In genomic region chr3:116946376-116946775, GRCh38 we compare ENCODE assay signal across 19 cellular contexts.
DNase-seq lines count a peak whose midpoint lies in the region.
"Had no signal": no experiment of that assay in that cellular context is flagged by ENCODE, and none has a peak within 500 bp of the region (broad histone marks: within the 10 kb centered on the region; RNA-seq: fewer than 3 reads in every experiment).

No MANE protein-coding gene starts in this region.

- H3K27ac Mint-ChIP-seq in activated T-cell treated with anti-CD3 and anti-CD28 coated beads, Interleukin-2, amount 50 U/mL, for 24 hours: no peak overlapping the region
- H3K27ac Mint-ChIP-seq: CD14-positive monocyte; CD4-positive, alpha-beta memory T cell; CD4-positive, CD25-positive, alpha-beta regulatory T cell; CD8-positive, alpha-beta memory T cell had no signal

- no peaks in the 10 kb centered on the region for H3K36me3 Mint-ChIP-seq in activated T-cell treated with anti-CD3 and anti-CD28 coated beads, Interleukin-2, amount 50 U/mL, for 24 hours (ENCODE audit: low read depth)
- H3K36me3 Mint-ChIP-seq: CD14-positive monocyte; CD4-positive, alpha-beta memory T cell; CD4-positive, CD25-positive, alpha-beta regulatory T cell; CD8-positive, alpha-beta memory T cell had no signal

- H3K4me3 Mint-ChIP-seq in activated T-cell treated with anti-CD3 and anti-CD28 coated beads, Interleukin-2, amount 50 U/mL, for 24 hours: no peak overlapping the region
- H3K4me3 Mint-ChIP-seq: CD14-positive monocyte; CD4-positive, alpha-beta memory T cell; CD4-positive, CD25-positive, alpha-beta regulatory T cell; CD8-positive, alpha-beta memory T cell had no signal

- no peaks in the 10 kb centered on the region for H3K27me3 Mint-ChIP-seq in activated T-cell treated with anti-CD3 and anti-CD28 coated beads, Interleukin-2, amount 50 U/mL, for 24 hours
- H3K27me3 Mint-ChIP-seq: CD4-positive, alpha-beta memory T cell; CD4-positive, CD25-positive, alpha-beta regulatory T cell; CD8-positive, alpha-beta memory T cell had no signal

- 0 out of 2 replicates have a peak overlapping the region, but pooled peaks have one; percentile 19 for H3K27ac ChIP-seq in SK-N-MC
- no peak overlapping the region for H3K27ac ChIP-seq in mesenchymal stem cell (ENCODE audit: low read length, poor library complexity, severe bottlenecking)
- H3K27ac ChIP-seq: BLaER1 had no signal

- H3K4me1 Mint-ChIP-seq in activated T-cell treated with anti-CD3 and anti-CD28 coated beads, Interleukin-2, amount 50 U/mL, for 24 hours (ENCODE audit: low read depth): no peaks in the 10 kb centered on the region
- H3K4me1 Mint-ChIP-seq: CD14-positive monocyte; CD4-positive, alpha-beta memory T cell; CD4-positive, CD25-positive, alpha-beta regulatory T cell; CD8-positive, alpha-beta memory T cell had no signal

- no peak overlapping the region for H2BK12ac ChIP-seq in mesenchymal stem cell (ENCODE audit: low read length in 2 of 2)

- H3K36me3 ChIP-seq in SK-N-MC (ENCODE audit: insufficient read depth, low read length) (no peaks in the 10 kb centered on the region), adipocyte (ENCODE audit: control insufficient read depth, insufficient read depth, low read length, severe bottlenecking) (no peaks in the 10 kb centered on the region), mesenchymal stem cell (ENCODE audit: control insufficient read depth in 1 of 2, insufficient read depth in 2 of 2, low read depth in 1 of 2, low read length in 2 of 2) (no peaks in the 10 kb centered on the region)
- H3K36me3 ChIP-seq: BE2C, BLaER1 had no signal

- H3K9me3 ChIP-seq in SK-N-MC (ENCODE audit: low read depth, low read length): no peaks in the 10 kb centered on the region
- H3K9me3 ChIP-seq in adipocyte (ENCODE audit: control insufficient read depth, low read length): peaks cover 5% of the 10 kb centered on the region
- H3K9me3 ChIP-seq in mesenchymal stem cell (ENCODE audit: control insufficient read depth, low read length): peaks cover 5% of the 10 kb centered on the region
- H3K9me3 ChIP-seq: BE2C, BLaER1 had no signal

- no peaks in the 10 kb centered on the region for H3K79me1 ChIP-seq in mesenchymal stem cell (replicated peaks; ENCODE audit: low read length, poor library complexity, severe bottlenecking)

- H2BK15ac ChIP-seq in mesenchymal stem cell (ENCODE audit: low read depth, poor library complexity, severe bottlenecking): no peak overlapping the region

- no peak overlapping the region for H3K14ac ChIP-seq in mesenchymal stem cell (ENCODE audit: low read length in 2 of 2)

- H3K23ac ChIP-seq in mesenchymal stem cell (ENCODE audit: low read length in 2 of 2): no peak overlapping the region

- H3K18ac ChIP-seq in mesenchymal stem cell (ENCODE audit: low read depth in 1 of 2, low read length in 2 of 2): no peak overlapping the region

- H2BK120ac ChIP-seq in mesenchymal stem cell (ENCODE audit: low read depth, low read length): no peak overlapping the region

- no peak overlapping the region for H3K4ac ChIP-seq in mesenchymal stem cell (ENCODE audit: low read depth in 1 of 2, low read length in 2 of 2)

- H3K27me3 ChIP-seq in adipocyte (replicated peaks; ENCODE audit: control insufficient read depth, insufficient read depth, low read length) (no peaks in the 10 kb centered on the region), mesenchymal stem cell (ENCODE audit: control insufficient read depth in 1 of 2, insufficient read depth in 1 of 2, low read length in 2 of 2) (no peaks in the 10 kb centered on the region)
- H3K27me3 ChIP-seq: BE2C, BLaER1 had no signal

- H2AFZ ChIP-seq in mesenchymal stem cell (ENCODE audit: low read depth, low read length): no peak overlapping the region

- no peak for DNase-seq in SK-N-MC (ENCODE audit: low read depth, low spot score)
- peak; percentile 52 for DNase-seq in adipocyte (ENCODE audit: low read depth)
- DNase-seq in mesenchymal stem cell: peak; percentile 10
- DNase-seq in activated T-cell treated with anti-CD3 and anti-CD28 coated beads, Interleukin-2, amount 50 U/mL, for 24 hours: no peak
- DNase-seq in DMS114 treated with DMSO at 0.1 percent for 48 hours (lab: John Stamatoyannopoulos, UW; ENCODE audit: unreplicated experiment): no peak
- DNase-seq in NCI-H2081 (lab: John Stamatoyannopoulos, UW): no peak
- DNase-seq: 8988T; ACHN; BE2C; C1 segment of cervical spinal cord; CD4-positive, alpha-beta memory T cell; CD4-positive, CD25-positive, alpha-beta regulatory T cell; CD8-positive, alpha-beta memory T cell; COR-L47; DMS 273 treated with DMSO at 0.1 percent for 48 hours; DMS79 treated with DMSO at 0.1 percent for 48 hours; GF-D8 had no signal

- H2AK5ac ChIP-seq in mesenchymal stem cell (ENCODE audit: low read length, severe bottlenecking): no peak overlapping the region

- peaks cover under 1% of the 10 kb centered on the region for H3K9me3 Mint-ChIP-seq in activated T-cell treated with anti-CD3 and anti-CD28 coated beads, Interleukin-2, amount 50 U/mL, for 24 hours

- no peak overlapping the region for H3K4me3 ChIP-seq in SK-N-MC
- no peak overlapping the region for H3K4me3 ChIP-seq in adipocyte (ENCODE audit: low read length)
- no peak overlapping the region for H3K4me3 ChIP-seq in mesenchymal stem cell (ENCODE audit: insufficient read depth in 1 of 2, low read depth in 1 of 2, low read length in 2 of 2)
- H3K4me3 ChIP-seq: BLaER1 had no signal

- no peak overlapping the region for H4K8ac ChIP-seq in mesenchymal stem cell (ENCODE audit: low read length)

- no peak overlapping the region for H4K91ac ChIP-seq in mesenchymal stem cell (ENCODE audit: low read length)

- H3K9ac ChIP-seq in SK-N-MC (ENCODE audit: insufficient read length): no peak overlapping the region
- H3K9ac ChIP-seq in adipocyte (ENCODE audit: low read length): no peak overlapping the region
- H3K9ac ChIP-seq in mesenchymal stem cell (ENCODE audit: low read length): no peak overlapping the region
- H3K9ac ChIP-seq: BLaER1 had no signal

- H2BK5ac ChIP-seq in mesenchymal stem cell (ENCODE audit: low read depth, low read length, poor library complexity, severe bottlenecking): no peak overlapping the region

- peaks cover 12% of the 10 kb centered on the region for H3K4me1 ChIP-seq in adipocyte (ENCODE audit: control insufficient read depth, insufficient read depth, low read length)
- no peaks in the 10 kb centered on the region for H3K4me1 ChIP-seq in mesenchymal stem cell (ENCODE audit: control insufficient read depth, insufficient read depth, low read depth, low read length)
- H3K4me1 ChIP-seq: BE2C, BLaER1 had no signal

- H3K4me2 ChIP-seq in mesenchymal stem cell (ENCODE audit: low read length, poor library complexity, severe bottlenecking): no peak overlapping the region
- H3K4me2 ChIP-seq: BLaER1 had no signal

- WGBS in mesenchymal stem cell: 100% methylated on average over 1 of the region's 1 CpG

Comparison
In these comparisons a context has a peak if more than half of its experiments do, and no peak if none do; other contexts are left out.
1. DNase-seq: peak in adipocyte (single experiment) and mesenchymal stem cell (single experiment); none in SK-N-MC (single experiment), activated T-cell treated with anti-CD3 and anti-CD28 coated beads, Interleukin-2, amount 50 U/mL, for 24 hours (single experiment), DMS114 treated with DMSO at 0.1 percent for 48 hours (single experiment) and NCI-H2081 (0 of 2).